ENCODE assay signal across 1 cellular context in the genomic region with DNA sequence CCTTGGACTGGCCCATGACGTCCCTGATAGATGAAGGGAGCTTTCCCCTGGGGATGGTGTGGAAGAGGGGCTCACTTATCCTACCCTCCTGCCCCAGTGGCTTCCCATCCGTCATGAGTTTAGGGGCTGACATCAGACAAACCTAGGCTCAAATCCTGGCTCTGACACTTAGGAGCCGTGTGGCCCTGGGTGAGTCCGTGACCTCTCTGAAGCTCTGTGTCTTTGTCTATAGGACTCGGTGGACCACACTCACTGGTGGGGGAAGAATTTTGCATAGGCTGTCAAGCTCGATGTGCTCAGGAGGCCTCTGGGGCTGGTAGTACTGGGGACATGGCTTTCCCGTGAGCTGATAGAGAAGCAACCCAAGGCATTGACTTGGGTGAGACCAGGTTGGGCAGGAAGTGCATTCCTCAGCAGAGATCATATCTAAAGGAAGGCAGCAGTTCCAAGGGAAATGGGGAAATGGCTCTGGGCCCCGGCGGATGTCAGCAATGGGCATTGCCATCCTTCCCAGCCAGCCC.
TF ChIP-seq lines count a peak whose summit lies in the region.

No MANE protein-coding gene starts in this region.

TF ChIP-seq in GM23338, 12 proteins besides CTCF, POLR2A, EP300 and RAD21:
- TF ChIP-seq POLR2AphosphoS5 (IDR thresholded peaks at IDR 0.05; ENCODE audit: low read depth) = no peak
- TF ChIP-seq EZH2 (IDR thresholded peaks at IDR 0.05; ENCODE audit: low read depth, unreplicated experiment) = no peak
- TF ChIP-seq, protein P1, sequence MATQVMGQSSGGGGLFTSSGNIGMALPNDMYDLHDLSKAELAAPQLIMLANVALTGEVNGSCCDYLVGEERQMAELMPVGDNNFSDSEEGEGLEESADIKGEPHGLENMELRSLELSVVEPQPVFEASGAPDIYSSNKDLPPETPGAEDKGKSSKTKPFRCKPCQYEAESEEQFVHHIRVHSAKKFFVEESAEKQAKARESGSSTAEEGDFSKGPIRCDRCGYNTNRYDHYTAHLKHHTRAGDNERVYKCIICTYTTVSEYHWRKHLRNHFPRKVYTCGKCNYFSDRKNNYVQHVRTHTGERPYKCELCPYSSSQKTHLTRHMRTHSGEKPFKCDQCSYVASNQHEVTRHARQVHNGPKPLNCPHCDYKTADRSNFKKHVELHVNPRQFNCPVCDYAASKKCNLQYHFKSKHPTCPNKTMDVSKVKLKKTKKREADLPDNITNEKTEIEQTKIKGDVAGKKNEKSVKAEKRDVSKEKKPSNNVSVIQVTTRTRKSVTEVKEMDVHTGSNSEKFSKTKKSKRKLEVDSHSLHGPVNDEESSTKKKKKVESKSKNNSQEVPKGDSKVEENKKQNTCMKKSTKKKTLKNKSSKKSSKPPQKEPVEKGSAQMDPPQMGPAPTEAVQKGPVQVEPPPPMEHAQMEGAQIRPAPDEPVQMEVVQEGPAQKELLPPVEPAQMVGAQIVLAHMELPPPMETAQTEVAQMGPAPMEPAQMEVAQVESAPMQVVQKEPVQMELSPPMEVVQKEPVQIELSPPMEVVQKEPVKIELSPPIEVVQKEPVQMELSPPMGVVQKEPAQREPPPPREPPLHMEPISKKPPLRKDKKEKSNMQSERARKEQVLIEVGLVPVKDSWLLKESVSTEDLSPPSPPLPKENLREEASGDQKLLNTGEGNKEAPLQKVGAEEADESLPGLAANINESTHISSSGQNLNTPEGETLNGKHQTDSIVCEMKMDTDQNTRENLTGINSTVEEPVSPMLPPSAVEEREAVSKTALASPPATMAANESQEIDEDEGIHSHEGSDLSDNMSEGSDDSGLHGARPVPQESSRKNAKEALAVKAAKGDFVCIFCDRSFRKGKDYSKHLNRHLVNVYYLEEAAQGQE (IDR thresholded peaks at IDR 0.05; ENCODE audit: unreplicated experiment) = no peak
- no peak for TF ChIP-seq STAT1 (IDR thresholded peaks at IDR 0.05; ENCODE audit: unreplicated experiment)
- TF ChIP-seq, protein P2, sequence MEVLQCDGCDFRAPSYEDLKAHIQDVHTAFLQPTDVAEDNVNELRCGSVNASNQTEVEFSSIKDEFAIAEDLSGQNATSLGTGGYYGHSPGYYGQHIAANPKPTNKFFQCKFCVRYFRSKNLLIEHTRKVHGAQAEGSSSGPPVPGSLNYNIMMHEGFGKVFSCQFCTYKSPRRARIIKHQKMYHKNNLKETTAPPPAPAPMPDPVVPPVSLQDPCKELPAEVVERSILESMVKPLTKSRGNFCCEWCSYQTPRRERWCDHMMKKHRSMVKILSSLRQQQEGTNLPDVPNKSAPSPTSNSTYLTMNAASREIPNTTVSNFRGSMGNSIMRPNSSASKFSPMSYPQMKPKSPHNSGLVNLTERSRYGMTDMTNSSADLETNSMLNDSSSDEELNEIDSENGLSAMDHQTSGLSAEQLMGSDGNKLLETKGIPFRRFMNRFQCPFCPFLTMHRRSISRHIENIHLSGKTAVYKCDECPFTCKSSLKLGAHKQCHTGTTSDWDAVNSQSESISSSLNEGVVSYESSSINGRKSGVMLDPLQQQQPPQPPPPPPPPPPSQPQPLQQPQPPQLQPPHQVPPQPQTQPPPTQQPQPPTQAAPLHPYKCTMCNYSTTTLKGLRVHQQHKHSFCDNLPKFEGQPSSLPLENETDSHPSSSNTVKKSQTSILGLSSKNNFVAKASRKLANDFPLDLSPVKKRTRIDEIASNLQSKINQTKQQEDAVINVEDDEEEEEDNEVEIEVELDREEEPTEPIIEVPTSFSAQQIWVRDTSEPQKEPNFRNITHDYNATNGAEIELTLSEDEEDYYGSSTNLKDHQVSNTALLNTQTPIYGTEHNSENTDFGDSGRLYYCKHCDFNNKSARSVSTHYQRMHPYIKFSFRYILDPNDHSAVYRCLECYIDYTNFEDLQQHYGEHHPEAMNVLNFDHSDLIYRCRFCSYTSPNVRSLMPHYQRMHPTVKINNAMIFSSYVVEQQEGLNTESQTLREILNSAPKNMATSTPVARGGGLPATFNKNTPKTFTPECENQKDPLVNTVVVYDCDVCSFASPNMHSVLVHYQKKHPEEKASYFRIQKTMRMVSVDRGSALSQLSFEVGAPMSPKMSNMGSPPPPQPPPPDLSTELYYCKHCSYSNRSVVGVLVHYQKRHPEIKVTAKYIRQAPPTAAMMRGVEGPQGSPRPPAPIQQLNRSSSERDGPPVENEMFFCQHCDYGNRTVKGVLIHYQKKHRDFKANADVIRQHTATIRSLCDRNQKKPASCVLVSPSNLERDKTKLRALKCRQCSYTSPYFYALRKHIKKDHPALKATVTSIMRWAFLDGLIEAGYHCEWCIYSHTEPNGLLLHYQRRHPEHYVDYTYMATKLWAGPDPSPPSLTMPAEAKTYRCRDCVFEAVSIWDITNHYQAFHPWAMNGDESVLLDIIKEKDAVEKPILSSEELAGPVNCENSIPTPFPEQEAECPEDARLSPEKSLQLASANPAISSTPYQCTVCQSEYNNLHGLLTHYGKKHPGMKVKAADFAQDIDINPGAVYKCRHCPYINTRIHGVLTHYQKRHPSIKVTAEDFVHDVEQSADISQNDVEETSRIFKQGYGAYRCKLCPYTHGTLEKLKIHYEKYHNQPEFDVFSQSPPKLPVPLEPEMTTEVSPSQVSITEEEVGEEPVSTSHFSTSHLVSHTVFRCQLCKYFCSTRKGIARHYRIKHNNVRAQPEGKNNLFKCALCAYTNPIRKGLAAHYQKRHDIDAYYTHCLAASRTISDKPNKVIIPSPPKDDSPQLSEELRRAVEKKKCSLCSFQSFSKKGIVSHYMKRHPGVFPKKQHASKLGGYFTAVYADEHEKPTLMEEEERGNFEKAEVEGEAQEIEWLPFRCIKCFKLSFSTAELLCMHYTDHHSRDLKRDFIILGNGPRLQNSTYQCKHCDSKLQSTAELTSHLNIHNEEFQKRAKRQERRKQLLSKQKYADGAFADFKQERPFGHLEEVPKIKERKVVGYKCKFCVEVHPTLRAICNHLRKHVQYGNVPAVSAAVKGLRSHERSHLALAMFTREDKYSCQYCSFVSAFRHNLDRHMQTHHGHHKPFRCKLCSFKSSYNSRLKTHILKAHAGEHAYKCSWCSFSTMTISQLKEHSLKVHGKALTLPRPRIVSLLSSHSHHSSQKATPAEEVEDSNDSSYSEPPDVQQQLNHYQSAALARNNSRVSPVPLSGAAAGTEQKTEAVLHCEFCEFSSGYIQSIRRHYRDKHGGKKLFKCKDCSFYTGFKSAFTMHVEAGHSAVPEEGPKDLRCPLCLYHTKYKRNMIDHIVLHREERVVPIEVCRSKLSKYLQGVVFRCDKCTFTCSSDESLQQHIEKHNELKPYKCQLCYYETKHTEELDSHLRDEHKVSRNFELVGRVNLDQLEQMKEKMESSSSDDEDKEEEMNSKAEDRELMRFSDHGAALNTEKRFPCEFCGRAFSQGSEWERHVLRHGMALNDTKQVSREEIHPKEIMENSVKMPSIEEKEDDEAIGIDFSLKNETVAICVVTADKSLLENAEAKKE (CRISPR knock-in tag; IDR thresholded peaks at IDR 0.05) = no peak
- no peak for TF ChIP-seq JUNB (IDR thresholded peaks at IDR 0.05; ENCODE audit: unreplicated experiment)
- TF ChIP-seq CREB1 (CRISPR knock-in tag; IDR thresholded peaks at IDR 0.05; ENCODE audit: low read depth) = no peak
- TF ChIP-seq, protein P3, sequence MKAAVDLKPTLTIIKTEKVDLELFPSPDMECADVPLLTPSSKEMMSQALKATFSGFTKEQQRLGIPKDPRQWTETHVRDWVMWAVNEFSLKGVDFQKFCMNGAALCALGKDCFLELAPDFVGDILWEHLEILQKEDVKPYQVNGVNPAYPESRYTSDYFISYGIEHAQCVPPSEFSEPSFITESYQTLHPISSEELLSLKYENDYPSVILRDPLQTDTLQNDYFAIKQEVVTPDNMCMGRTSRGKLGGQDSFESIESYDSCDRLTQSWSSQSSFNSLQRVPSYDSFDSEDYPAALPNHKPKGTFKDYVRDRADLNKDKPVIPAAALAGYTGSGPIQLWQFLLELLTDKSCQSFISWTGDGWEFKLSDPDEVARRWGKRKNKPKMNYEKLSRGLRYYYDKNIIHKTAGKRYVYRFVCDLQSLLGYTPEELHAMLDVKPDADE (IDR thresholded peaks at IDR 0.05) = no peak
- TF ChIP-seq NANOG (IDR thresholded peaks at IDR 0.05; ENCODE audit: borderline replicate concordance) = no peak
- no peak for TF ChIP-seq EZH2phosphoT487 (IDR thresholded peaks at IDR 0.05; ENCODE audit: unreplicated experiment)
- TF ChIP-seq ZNF114 (CRISPR knock-in tag; IDR thresholded peaks at IDR 0.05) = no peak
- no peak for TF ChIP-seq ZNF331 (CRISPR knock-in tag; IDR thresholded peaks at IDR 0.05; ENCODE audit: low read depth)
